Comparison of ENCODE assay signal across 14 cellular contexts in genomic region chr1:189117072-189117770, GRCh38.
A peak's percentile ranks its signal among the peaks of the same experiment; 100 is the strongest.
DNase-seq lines count a peak whose midpoint lies in the region; TF ChIP-seq lines count a peak whose summit lies in the region.
"Had no signal": no experiment of that assay in that cellular context is flagged by ENCODE, and none has a peak within 500 bp of the region (broad histone marks: within the 10 kb centered on the region; RNA-seq: fewer than 3 reads in every experiment).

No MANE protein-coding gene starts in this region.

- no peak overlapping the region for H3K27ac Mint-ChIP-seq in Calu3 (ENCODE audit: unreplicated experiment)
- H3K27ac Mint-ChIP-seq: CD8-positive, alpha-beta T cell had no signal

- no peaks in the 10 kb centered on the region for H3K4me1 Mint-ChIP-seq in Calu3 (ENCODE audit: low read depth, unreplicated experiment)
- H3K4me1 Mint-ChIP-seq: CD14-positive monocyte had no signal

- no peaks in the 10 kb centered on the region for H3K36me3 ChIP-seq in SU-DHL-6 (ENCODE audit: low read length)
- H3K36me3 ChIP-seq in suprapubic skin = no peaks in the 10 kb centered on the region
- H3K36me3 ChIP-seq in MM.1S (replicated peaks; ENCODE audit: insufficient read depth, low read length) = no peaks in the 10 kb centered on the region

- H3K9me3 Mint-ChIP-seq in Calu3 (ENCODE audit: low read depth, unreplicated experiment) = no peaks in the 10 kb centered on the region

- intact Hi-C loops in Calu3 (cut with micrococcal nuclease; ENCODE audit: unreplicated experiment) = no loop called here

- CTCF ChIA-PET in Calu3 (lab: Charles Lee) = no interaction called here

- H3F3A ChIP-seq in SU-DHL-6 (ENCODE audit: insufficient read depth) = no peaks in the 10 kb centered on the region
- no peaks in the 10 kb centered on the region for H3F3A ChIP-seq in MM.1S (ENCODE audit: insufficient read depth, low read length)

- no peak overlapping the region for H3K27ac ChIP-seq in SU-DHL-6 (ENCODE audit: low read depth, low read length)
- no peak overlapping the region for H3K27ac ChIP-seq in suprapubic skin
- no peak overlapping the region for H3K27ac ChIP-seq in MM.1S (ENCODE audit: low read length)
- H3K27ac ChIP-seq: HL-60 had no signal

- H3K4me1 ChIP-seq in suprapubic skin (no peaks in the 10 kb centered on the region), MM.1S (ENCODE audit: low read length) (no peaks in the 10 kb centered on the region)

- TF ChIP-seq EP300 in suprapubic skin (IDR thresholded peaks at IDR 0.05) = no peak

- no peaks in the 10 kb centered on the region for H3K36me3 Mint-ChIP-seq in Calu3 (ENCODE audit: insufficient read depth, unreplicated experiment)
- H3K36me3 Mint-ChIP-seq: CD14-positive monocyte; CD8-positive, alpha-beta T cell had no signal

- no peak for TF ChIP-seq POLR2A in suprapubic skin (IDR thresholded peaks at IDR 0.05)

- TF ChIP-seq CTCF in SU-DHL-6 (IDR thresholded peaks at IDR 0.05; ENCODE audit: insufficient read depth, low read length, poor library complexity, severe bottlenecking) (no peak), suprapubic skin (IDR thresholded peaks at IDR 0.05) (no peak), Calu3 (IDR thresholded peaks at IDR 0.05; ENCODE audit: unreplicated experiment) (no peak), MM.1S (IDR thresholded peaks at IDR 0.05; ENCODE audit: low read length) (no peak)

- no TSS peak for BruUV-seq in Calu3 (replicated peaks; lab: Mats Ljungman, UMichigan)

- DNase-seq in ELR (ENCODE audit: low read depth) (peak; percentile 57), HCEC 1CT (peak; percentile 37), iris pigment epithelial cell (ENCODE audit: low read depth) (peak; percentile 10), suprapubic skin (ENCODE audit: low spot score in 2 of 2) (no peak), Calu3 (no peak), NCI-H748 (lab: John Stamatoyannopoulos, UW; ENCODE audit: unreplicated experiment) (no peak), MM.1S (no peak)
- DNase-seq: CD8-positive, alpha-beta T cell; COR-L47; GOT3 had no signal

- no peak overlapping the region for H3K4me3 Mint-ChIP-seq in Calu3 (ENCODE audit: low read depth, unreplicated experiment)
- H3K4me3 Mint-ChIP-seq: CD14-positive monocyte; CD8-positive, alpha-beta T cell had no signal

- no peak overlapping the region for H3K9ac ChIP-seq in SU-DHL-6 (ENCODE audit: low read length)
- no peak overlapping the region for H3K9ac ChIP-seq in MM.1S (ENCODE audit: low read length)

- H4K20me1 ChIP-seq in SU-DHL-6 (ENCODE audit: low read depth, low read length) = no peaks in the 10 kb centered on the region
- H4K20me1 ChIP-seq in MM.1S (ENCODE audit: insufficient read depth, low read length) = no peaks in the 10 kb centered on the region

- H2AFZ ChIP-seq in SU-DHL-6 (ENCODE audit: low read depth, low read length, severe bottlenecking) = peak overlapping the region; percentile 40
- H2AFZ ChIP-seq in MM.1S (ENCODE audit: low read length) = no peak overlapping the region

- no peaks in the 10 kb centered on the region for H3K27me3 Mint-ChIP-seq in Calu3 (ENCODE audit: unreplicated experiment)

- H3K4me3 ChIP-seq in SU-DHL-6 (ENCODE audit: insufficient read depth, low read length, poor library complexity, severe bottlenecking) (no peak overlapping the region), suprapubic skin (no peak overlapping the region), MM.1S (ENCODE audit: low read length) (no peak overlapping the region)
- H3K4me3 ChIP-seq: GM12878 had no signal

- H3K9me3 ChIP-seq in SU-DHL-6 (ENCODE audit: insufficient read depth, low read length) = no peaks in the 10 kb centered on the region
- H3K9me3 ChIP-seq in suprapubic skin = no peaks in the 10 kb centered on the region
- H3K9me3 ChIP-seq in MM.1S (replicated peaks; ENCODE audit: insufficient read depth, low read length) = no peaks in the 10 kb centered on the region

- H3K9me2 ChIP-seq in SU-DHL-6 (replicated peaks; ENCODE audit: insufficient read depth, low read length) (no peaks in the 10 kb centered on the region), MM.1S (replicated peaks; ENCODE audit: insufficient read depth, low read length) (no peaks in the 10 kb centered on the region)

- WGBS in suprapubic skin = 85% methylated on average over 4 of the region's 4 CpGs

- H3K4me2 ChIP-seq in SU-DHL-6 (ENCODE audit: low read depth, low read length, poor library complexity, severe bottlenecking) (no peak overlapping the region), MM.1S (ENCODE audit: low read depth, low read length) (no peak overlapping the region)

- H3K79me2 ChIP-seq in SU-DHL-6 (ENCODE audit: insufficient read depth, low read length) (no peaks in the 10 kb centered on the region), MM.1S (ENCODE audit: low read length) (no peaks in the 10 kb centered on the region)

- no peaks in the 10 kb centered on the region for H3K27me3 ChIP-seq in SU-DHL-6 (ENCODE audit: low read length)
- no peaks in the 10 kb centered on the region for H3K27me3 ChIP-seq in suprapubic skin
- H3K27me3 ChIP-seq in MM.1S (replicated peaks; ENCODE audit: insufficient read depth, low read length) = no peaks in the 10 kb centered on the region

Comparison
In these comparisons a context has a peak if more than half of its experiments do, and no peak if none do; other contexts are left out.
1. DNase-seq: peak in ELR (single experiment), HCEC 1CT (single experiment) and iris pigment epithelial cell (single experiment); none in suprapubic skin (0 of 2), Calu3 (single experiment), NCI-H748 (single experiment) and MM.1S (single experiment).